ENCODE assay signal across 9 cellular contexts in the genomic region with DNA sequence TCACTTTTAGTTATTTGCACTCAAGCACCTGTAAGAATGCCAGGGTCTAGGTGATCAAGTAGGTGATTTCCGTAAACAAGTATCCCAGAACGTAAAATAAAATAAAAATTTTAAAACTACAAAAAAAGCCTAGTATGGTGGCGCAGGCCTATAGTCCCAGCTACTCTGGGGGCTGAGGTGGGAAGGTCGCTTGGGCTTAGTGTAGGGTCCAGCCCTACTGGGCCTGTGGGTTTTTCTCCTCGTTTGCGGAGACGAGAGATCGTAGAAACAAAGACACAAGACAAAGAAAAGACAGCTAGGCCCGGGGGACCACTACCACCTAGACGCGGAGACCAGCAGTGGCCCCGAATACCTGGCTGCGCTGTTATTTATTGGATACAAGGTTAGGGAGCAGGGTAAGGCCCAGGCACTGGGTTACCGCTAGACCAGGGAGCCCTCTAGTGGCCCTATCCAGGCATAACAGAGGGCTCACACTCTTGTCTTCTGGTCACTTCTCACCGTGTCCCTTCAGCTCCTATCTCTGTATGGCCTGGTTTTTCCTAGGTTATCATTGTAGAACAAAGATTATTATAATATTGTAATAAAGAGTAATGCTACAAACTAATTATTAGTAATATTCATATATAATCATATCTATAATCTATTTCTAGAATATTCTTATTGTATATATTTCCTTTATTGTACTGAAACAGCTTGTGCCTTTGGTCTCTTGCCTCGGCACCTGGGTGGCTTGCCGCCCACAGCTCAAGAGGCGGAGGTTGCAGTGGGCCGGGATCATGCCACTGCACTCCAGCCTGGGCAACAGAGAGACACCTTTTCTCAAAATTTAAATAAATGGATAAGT. TPM values are rescaled to one million over a fixed set of nuclear protein-coding genes. Genes with fewer than 3 reads are reported as not detected.
DNase-seq lines count a peak whose midpoint lies in the region; ATAC-seq, FAIRE-seq and TF ChIP-seq lines count a peak whose summit lies in the region.
"Had no signal": no experiment of that assay in that cellular context is flagged by ENCODE, and none has a peak within 500 bp of the region (broad histone marks: within the 10 kb centered on the region; RNA-seq: fewer than 3 reads in every experiment).

No MANE protein-coding gene starts in this region.

- H3K9me3 ChIP-seq in BE2C: no peaks in the 10 kb centered on the region
- no peaks in the 10 kb centered on the region for H3K9me3 ChIP-seq in endodermal cell (ENCODE audit: control insufficient read depth, low read length)

- H3K36me3 Mint-ChIP-seq in endodermal cell (ENCODE audit: low read depth): no peaks in the 10 kb centered on the region
- no peaks in the 10 kb centered on the region for H3K36me3 Mint-ChIP-seq in natural killer cell treated with Interleukin-12 subunit alpha and Interleukin-12 subunit beta and Interleukin-15 and Interleukin-18, amount 100 ng/mL, for 72 hours

- H3K4me3 Mint-ChIP-seq in endodermal cell: no peak overlapping the region
- H3K4me3 Mint-ChIP-seq in natural killer cell treated with Interleukin-12 subunit alpha and Interleukin-12 subunit beta and Interleukin-15 and Interleukin-18, amount 100 ng/mL, for 72 hours: no peak overlapping the region

- ATAC-seq in GM19023 (IDR thresholded peaks at IDR 0.05; ENCODE audit: unreplicated experiment): peak; percentile 60
- peak in 1 of 2 donors; percentile 70 for ATAC-seq in natural killer cell treated with Interleukin-12 subunit alpha and Interleukin-12 subunit beta and Interleukin-15 and Interleukin-18, amount 100 ng/mL, for 72 hours

- no peaks in the 10 kb centered on the region for H3K4me1 Mint-ChIP-seq in endodermal cell
- no peaks in the 10 kb centered on the region for H3K4me1 Mint-ChIP-seq in natural killer cell treated with Interleukin-12 subunit alpha and Interleukin-12 subunit beta and Interleukin-15 and Interleukin-18, amount 100 ng/mL, for 72 hours (ENCODE audit: low read depth in 2 of 2)

- no peak overlapping the region for H3K27ac ChIP-seq in endodermal cell (ENCODE audit: low read depth, low read length)

- peaks cover 55% of the 10 kb centered on the region for H3K9me3 Mint-ChIP-seq in endodermal cell
- no peaks in the 10 kb centered on the region for H3K9me3 Mint-ChIP-seq in natural killer cell treated with Interleukin-12 subunit alpha and Interleukin-12 subunit beta and Interleukin-15 and Interleukin-18, amount 100 ng/mL, for 72 hours

- H3K36me3 ChIP-seq in BE2C (no peaks in the 10 kb centered on the region), endodermal cell (ENCODE audit: control insufficient read depth, insufficient read depth, low read length) (no peaks in the 10 kb centered on the region)

- peak; percentile 64 for TF ChIP-seq CTCF in BE2C (IDR thresholded peaks at IDR 0.05; ENCODE audit: low read depth, low read length)
- TF ChIP-seq CTCF in endodermal cell (conservative IDR thresholded peaks at IDR 0.05): peak; percentile 81

- no peak overlapping the region for H3K27ac Mint-ChIP-seq in endodermal cell
- no peak overlapping the region for H3K27ac Mint-ChIP-seq in natural killer cell treated with Interleukin-12 subunit alpha and Interleukin-12 subunit beta and Interleukin-15 and Interleukin-18, amount 100 ng/mL, for 72 hours

- H3K27me3 ChIP-seq in BE2C (no peaks in the 10 kb centered on the region), endodermal cell (ENCODE audit: control insufficient read depth, insufficient read depth, low read length, poor library complexity, severe bottlenecking) (no peaks in the 10 kb centered on the region)

- H3K4me1 ChIP-seq in BE2C (no peaks in the 10 kb centered on the region), endodermal cell (ENCODE audit: control insufficient read depth, insufficient read depth, low read length) (no peaks in the 10 kb centered on the region)

- WGBS in endodermal cell (ENCODE audit: insufficient coverage in 1 of 2, insufficient read length in 1 of 2), 2 experiments: 49% methylated on average over 16 of the region's 19 CpGs; no CpG with 5 or more reads in 1 of the 2 experiments

- H3K4me3 ChIP-seq in BE2C (ENCODE audit: low read depth, low read length) (no peak overlapping the region), endodermal cell (ENCODE audit: low read length) (no peak overlapping the region)

- FAIRE-seq in urothelium cell line (lab: Jason Lieb, UNC): no peak

- DNase-seq in BE2C (peak; percentile 54), NCI-H1105 treated with DMSO at 0.1 percent for 48 hours (lab: John Stamatoyannopoulos, UW) (peak; percentile 19), endodermal cell (peak; percentile 84), urothelium cell line (ENCODE audit: low spot score) (peak; percentile 4), GF-D8 (lab: John Stamatoyannopoulos, UW) (no peak)
- peak; percentile 29 for DNase-seq in activated CD4-positive, alpha-beta T cell treated with anti-CD3 and anti-CD28 coated beads, Interleukin-2, amount 50 U/mL, for 1 hour
- DNase-seq in natural killer cell treated with Interleukin-12 subunit alpha and Interleukin-12 subunit beta and Interleukin-15 and Interleukin-18, amount 100 ng/mL, for 72 hours (ENCODE audit: low spot score): peak; percentile 63

- no peak overlapping the region for H3K9ac ChIP-seq in endodermal cell (ENCODE audit: extremely low read depth, low read length, poor library complexity, severe bottlenecking)

- peaks cover 3% of the 10 kb centered on the region for H3K27me3 Mint-ChIP-seq in endodermal cell (ENCODE audit: insufficient read depth)
- peaks cover 0 to 11% of the 10 kb centered on the region in 2 donors for H3K27me3 Mint-ChIP-seq in natural killer cell treated with Interleukin-12 subunit alpha and Interleukin-12 subunit beta and Interleukin-15 and Interleukin-18, amount 100 ng/mL, for 72 hours

RNA-seq across cellular contexts. Expression of a gene that starts 38.4 kb away (rescaled TPM):
- not detected for polyA plus RNA-seq in BE2C (2012; ENCODE audit: insufficient read depth, insufficient read length, low read depth)
- total RNA-seq in endodermal cell: not detected
- polyA plus RNA-seq in endodermal cell (2013, experiment 1 of 2): not detected
- not detected for polyA plus RNA-seq in endodermal cell (2013, experiment 2 of 2)
- total RNA-seq in natural killer cell treated with Interleukin-12 subunit alpha and Interleukin-12 subunit beta and Interleukin-15 and Interleukin-18, amount 100 ng/mL, for 72 hours: not detected
- total RNA-seq: pulmonary artery endothelial cell had no signal

RNA-seq across cellular contexts. Expression of a gene that starts 38.6 kb away (rescaled TPM):
- not detected for polyA plus RNA-seq in BE2C (2012; ENCODE audit: insufficient read depth, insufficient read length, low read depth)
- total RNA-seq in endodermal cell: not detected
- not detected for polyA plus RNA-seq in endodermal cell (2013, experiment 1 of 2)
- not detected for polyA plus RNA-seq in endodermal cell (2013, experiment 2 of 2)
- total RNA-seq in natural killer cell treated with Interleukin-12 subunit alpha and Interleukin-12 subunit beta and Interleukin-15 and Interleukin-18, amount 100 ng/mL, for 72 hours: not detected
- total RNA-seq: pulmonary artery endothelial cell had no signal

RNA-seq across cellular contexts. Expression of a gene that starts 41.9 kb away (rescaled TPM):
- polyA plus RNA-seq in BE2C (2012; ENCODE audit: insufficient read depth, insufficient read length, low read depth): 18.8 TPM
- total RNA-seq in endodermal cell: 10 to 100 TPM; 17.5 to 19.2 TPM
- 22.6 TPM for polyA plus RNA-seq in endodermal cell (2013, experiment 1 of 2)
- 19.6 TPM for polyA plus RNA-seq in endodermal cell (2013, experiment 2 of 2)
- 10 to 100 TPM; 16.1 to 22.2 TPM for total RNA-seq in natural killer cell treated with Interleukin-12 subunit alpha and Interleukin-12 subunit beta and Interleukin-15 and Interleukin-18, amount 100 ng/mL, for 72 hours

RNA-seq across cellular contexts. Expression of a gene that starts 53.4 kb away (rescaled TPM):
- polyA plus RNA-seq in BE2C (2012; ENCODE audit: insufficient read depth, insufficient read length, low read depth): 8.6 TPM
- 10 to 100 TPM; 10.2 to 13.6 TPM for total RNA-seq in endodermal cell
- polyA plus RNA-seq in endodermal cell (2013, experiment 1 of 2): 18.2 TPM
- polyA plus RNA-seq in endodermal cell (2013, experiment 2 of 2): 13.8 TPM
- total RNA-seq in natural killer cell treated with Interleukin-12 subunit alpha and Interleukin-12 subunit beta and Interleukin-15 and Interleukin-18, amount 100 ng/mL, for 72 hours: 10 to 100 TPM; 16.6 to 18.6 TPM
